In genomic region chr4:86596802-86597201, GRCh38 we compare ENCODE assay signal across 14 cellular contexts. TPM values are rescaled to one million over a fixed set of nuclear protein-coding genes. Genes with fewer than 3 reads are reported as not detected.
DNase-seq lines count a peak whose midpoint lies in the region; ATAC-seq, FAIRE-seq and TF ChIP-seq lines count a peak whose summit lies in the region.
"Had no signal": no experiment of that assay in that cellular context is flagged by ENCODE, and none has a peak within 500 bp of the region (broad histone marks: within the 10 kb centered on the region; RNA-seq: fewer than 3 reads in every experiment).

No MANE protein-coding gene starts in this region.

- POLR2A ChIA-PET in HepG2 (lab: Yijun Ruan, JAX): no interaction called here

- H3K4me3 Mint-ChIP-seq in GM23338: peak overlapping the region; percentile 51; the same call in 2 of the 3 replicates
- H3K4me3 Mint-ChIP-seq in T-helper 17 cell: peak overlapping the region; percentile 99
- H3K4me3 Mint-ChIP-seq: activated naive CD4-positive, alpha-beta T cell treated with anti-CD3 and anti-CD28 coated beads, Interleukin-2, amount 10 ng/mL, durations not matched to agents 7 days and 5 days had no signal

- ATAC-seq in GM23338 (no peak), T-helper 17 cell (no peak), left colon (no peak), HepG2 (no peak)

- WGBS in prostate gland: 35% methylated on average over 2 of the region's 2 CpGs
- WGBS in HepG2 (ENCODE audit: low lambda C conversion rate): 2% methylated on average over 2 of the region's 2 CpGs

- no peaks in the 10 kb centered on the region for H3K9me3 Mint-ChIP-seq in GM23338
- H3K9me3 Mint-ChIP-seq: activated naive CD4-positive, alpha-beta T cell treated with anti-CD3 and anti-CD28 coated beads, Interleukin-2, amount 10 ng/mL, durations not matched to agents 7 days and 5 days; H9 had no signal

- H3K9ac ChIP-seq in fibroblast of lung (ENCODE audit: insufficient read depth, low read length) (no peak overlapping the region), HepG2 (ENCODE audit: insufficient read depth, low read depth, low read length) (no peak overlapping the region)

- in situ Hi-C loops in HepG2 (cut with HindIII; ENCODE audit: extremely low pct_ligation_motif_present, low pct_unique_long_range_greater_than_20kb): no loop called here

- no peaks in the 10 kb centered on the region; the same call in none of the 2 replicates for H4K20me1 ChIP-seq in GM23338 (replicated peaks; ENCODE audit: insufficient read depth)
- H4K20me1 ChIP-seq in fibroblast of lung (ENCODE audit: control insufficient read depth, extremely low read depth, insufficient read depth, low read length): no peaks in the 10 kb centered on the region
- H4K20me1 ChIP-seq in HepG2 (ENCODE audit: insufficient read depth, low read length): no peaks in the 10 kb centered on the region

- no peaks in the 10 kb centered on the region for H3K9me3 ChIP-seq in T-helper 17 cell (ENCODE audit: control insufficient read depth, low read length, poor library complexity, severe bottlenecking)
- H3K9me3 ChIP-seq in fibroblast of lung (ENCODE audit: control insufficient read depth, insufficient read depth, low read depth, low read length): no peaks in the 10 kb centered on the region
- H3K9me3 ChIP-seq in prostate gland: no peaks in the 10 kb centered on the region
- no peaks in the 10 kb centered on the region for H3K9me3 ChIP-seq in HepG2 (ENCODE audit: low read length)
- H3K9me3 ChIP-seq: thoracic aorta had no signal

- TF ChIP-seq EP300 in HepG2 (IDR thresholded peaks at IDR 0.05; ENCODE audit: low read depth in 2 of 2, low read length in 2 of 2) (no peak), HepG2 (CRISPR knock-in tag; IDR thresholded peaks at IDR 0.05; ENCODE audit: borderline replicate concordance) (no peak)

- no peaks in the 10 kb centered on the region for H3K9me2 ChIP-seq in GM23338 (ENCODE audit: insufficient read depth)

- no peak for TF ChIP-seq CTCF in GM23338 (conservative IDR thresholded peaks at IDR 0.05; ENCODE audit: low read depth in 2 of 2)
- TF ChIP-seq CTCF in fibroblast of lung (conservative IDR thresholded peaks at IDR 0.05 in 1 of 2, IDR thresholded peaks at IDR 0.05 in 1 of 2; ENCODE audit: low read depth in 1 of 2, low read length in 2 of 2): no peak
- TF ChIP-seq CTCF in prostate gland (IDR thresholded peaks at IDR 0.05): no peak
- no peak for TF ChIP-seq CTCF in HepG2 (CRISPR knock-in tag; IDR thresholded peaks at IDR 0.05)

- no peak for FAIRE-seq in HepG2 (lab: Jason Lieb, UNC)

- no peaks in the 10 kb centered on the region for H3K27me3 ChIP-seq in GM23338 (ENCODE audit: insufficient read depth)
- H3K27me3 ChIP-seq in fibroblast of lung (ENCODE audit: control insufficient read depth, insufficient read depth, low read length): no peaks in the 10 kb centered on the region
- H3K27me3 ChIP-seq in prostate gland (replicated peaks; ENCODE audit: insufficient read depth): no peaks in the 10 kb centered on the region
- H3K27me3 ChIP-seq in HepG2 (ENCODE audit: control insufficient read depth in 1 of 2, insufficient read depth in 2 of 2, low read length in 2 of 2): peaks cover 0 to 23% of the 10 kb centered on the region in 2 experiments; a peak in 3 of 5 replicates

- peak overlapping the region; percentile 89 for H3K4me2 ChIP-seq in GM23338
- H3K4me2 ChIP-seq in fibroblast of lung (ENCODE audit: extremely low read depth, insufficient read depth, low read length): peak overlapping the region; percentile 89
- no peak overlapping the region for H3K4me2 ChIP-seq in HepG2 (ENCODE audit: low read depth, low read length)

- no peak for TF ChIP-seq RAD21 in HepG2 (CRISPR knock-in tag; IDR thresholded peaks at IDR 0.05)

- no peaks in the 10 kb centered on the region for H3K36me3 Mint-ChIP-seq in GM23338 (ENCODE audit: low read depth)
- no peaks in the 10 kb centered on the region for H3K36me3 Mint-ChIP-seq in T-helper 17 cell (ENCODE audit: low read depth)
- H3K36me3 Mint-ChIP-seq: activated naive CD4-positive, alpha-beta T cell treated with anti-CD3 and anti-CD28 coated beads, Interleukin-2, amount 10 ng/mL, durations not matched to agents 7 days and 5 days had no signal

- H3K4me1 ChIP-seq in GM23338 (ENCODE audit: insufficient read depth) (peaks cover 34% of the 10 kb centered on the region), fibroblast of lung (ENCODE audit: control insufficient read depth, extremely low read depth, insufficient read depth, low read length) (peaks cover 7% of the 10 kb centered on the region), prostate gland (replicated peaks) (no peaks in the 10 kb centered on the region), HepG2 (ENCODE audit: insufficient read depth, low read length) (no peaks in the 10 kb centered on the region)

- TF ChIP-seq POLR2A in prostate gland (IDR thresholded peaks at IDR 0.05): no peak
- no peak for TF ChIP-seq POLR2A in HepG2 (IDR thresholded peaks at IDR 0.05; ENCODE audit: insufficient read depth in 1 of 2, low read depth in 2 of 2, low read length in 2 of 2)

- H3K27ac ChIP-seq in GM23338 (ENCODE audit: low read depth): no peak overlapping the region
- H3K27ac ChIP-seq in fibroblast of lung (ENCODE audit: insufficient read depth, low read length): no peak overlapping the region
- H3K27ac ChIP-seq in prostate gland: peak overlapping the region; percentile 34 to 86
- H3K27ac ChIP-seq in HepG2 (ENCODE audit: extremely low read length, insufficient read depth, low read length): no peak overlapping the region
- H3K27ac ChIP-seq: thoracic aorta had no signal

- H3K36me3 ChIP-seq in GM23338 (ENCODE audit: insufficient read depth): no peaks in the 10 kb centered on the region
- H3K36me3 ChIP-seq in fibroblast of lung (ENCODE audit: control insufficient read depth, insufficient read depth, low read length): no peaks in the 10 kb centered on the region
- H3K36me3 ChIP-seq in prostate gland: no peaks in the 10 kb centered on the region
- no peaks in the 10 kb centered on the region for H3K36me3 ChIP-seq in HepG2 (replicated peaks in 1 of 2; ENCODE audit: control insufficient read depth in 1 of 2, insufficient read depth in 2 of 2, low read length in 2 of 2)
- H3K36me3 ChIP-seq: thoracic aorta had no signal

- no peak for DNase-seq in GM23338 (ENCODE audit: low spot score)
- no peak for DNase-seq in T-helper 17 cell
- DNase-seq in fibroblast of lung (ENCODE audit: low read depth in 2 of 2): peak; percentile 18 to 53
- no peak for DNase-seq in prostate gland (ENCODE audit: low spot score)
- DNase-seq in left colon: no peak
- no peak for DNase-seq in RPMI8226
- DNase-seq in HepG2 (ENCODE audit: low spot score): no peak
- no peak for DNase-seq in activated CD8-positive, alpha-beta memory T cell treated with anti-CD3 and anti-CD28 coated beads for 24 hours
- DNase-seq: activated CD4-positive, alpha-beta T cell treated with anti-CD3 and anti-CD28 coated beads, Interleukin-2, amount 50 U/mL, for 4 hours; activated naive CD4-positive, alpha-beta T cell treated with anti-CD3 and anti-CD28 coated beads, Interleukin-2, amount 10 ng/mL, durations not matched to agents 7 days and 5 days; effector CD8-positive, alpha-beta T cell; H9; NCI-H526 treated with DMSO at 0.1 percent for 48 hours had no signal

- H3K79me2 ChIP-seq in GM23338 (replicated peaks; ENCODE audit: insufficient read depth): peaks cover 68% of the 10 kb centered on the region
- H3K79me2 ChIP-seq in fibroblast of lung (ENCODE audit: control insufficient read depth, insufficient read depth, low read length): peaks cover 44% of the 10 kb centered on the region
- H3K79me2 ChIP-seq in HepG2 (ENCODE audit: insufficient read depth, low read length): no peaks in the 10 kb centered on the region

- H3K27ac Mint-ChIP-seq in GM23338: no peak overlapping the region
- H3K27ac Mint-ChIP-seq in T-helper 17 cell: peak overlapping the region; percentile 93
- H3K27ac Mint-ChIP-seq: activated naive CD4-positive, alpha-beta T cell treated with anti-CD3 and anti-CD28 coated beads, Interleukin-2, amount 10 ng/mL, durations not matched to agents 7 days and 5 days; H9 had no signal

- H3K4me1 Mint-ChIP-seq in GM23338 (peaks cover 43% of the 10 kb centered on the region), T-helper 17 cell (peaks cover 34% of the 10 kb centered on the region)

- CTCF ChIA-PET in HepG2 (lab: Yijun Ruan, JAX; ENCODE audit: low intra/inter-chr PET ratio, low total read pairs): no interaction called here

- H2AFZ ChIP-seq in GM23338 (no peak overlapping the region), fibroblast of lung (ENCODE audit: low read length) (no peak overlapping the region), HepG2 (ENCODE audit: low read length) (no peak overlapping the region)

- H3K27me3 Mint-ChIP-seq in GM23338 (ENCODE audit: insufficient read depth, low read depth, poor library complexity): peaks cover 4% of the 10 kb centered on the region
- peaks cover 6% of the 10 kb centered on the region for H3K27me3 Mint-ChIP-seq in T-helper 17 cell

- H3F3A ChIP-seq in GM23338 (replicated peaks; ENCODE audit: low read depth): no peaks in the 10 kb centered on the region

- intact Hi-C loops in prostate gland (cut with DNase I): no loop called here
- intact Hi-C loops in left colon (cut with DNase I, micrococcal nuclease): no loop called here
- intact Hi-C loops in HepG2 (cut with micrococcal nuclease; ENCODE audit: unreplicated experiment): no loop called here

- peak overlapping the region; percentile 95; the same call in 1 of the 2 replicates for H3K4me3 ChIP-seq in GM23338
- peak overlapping the region in 3 of 4 experiments; percentile 71 to 83 (median 80) for H3K4me3 ChIP-seq in fibroblast of lung (replicated peaks in 1 of 4; ENCODE audit: control extremely low read depth in 1 of 4, insufficient read depth in 1 of 4, low read depth in 3 of 4, low read length in 4 of 4)
- no peak overlapping the region for H3K4me3 ChIP-seq in prostate gland
- no peak overlapping the region for H3K4me3 ChIP-seq in HepG2 (replicated peaks in 1 of 3; ENCODE audit: insufficient read depth in 1 of 3, low read depth in 2 of 3, low read length in 3 of 3)

- no TSS peak for BruUV-seq in HepG2 (replicated peaks; lab: Mats Ljungman, UMichigan)

RNA-seq across cellular contexts. Expression of gene PTPN13, which starts 2.7 kb away (rescaled TPM):
- total RNA-seq in GM23338 (2014; rRNA removed; shearing (Covaris generic)): 45.1 and 49.9 TPM in 2 replicates
- polyA plus RNA-seq in GM23338 (2016; fragmentation: Nextera tagmentation; extraction: Ambion mirVana): 11.5 and 12.6 TPM in 2 replicates
- total RNA-seq in T-helper 17 cell: 10 to 100 TPM; 36.1 to 49.5 TPM
- 55.2 and 136 TPM in 2 replicates for total RNA-seq in fibroblast of lung
- 14.7 and 16.5 TPM in 2 replicates for polyA plus RNA-seq in fibroblast of lung
- polyA plus RNA-seq in fibroblast of lung (2012): 16.6 and 17.7 TPM in 2 replicates
- 9.9 and 12.2 TPM in 2 replicates for polyA minus RNA-seq in fibroblast of lung (ENCODE audit: low replicate concordance)
- 10 to 100 TPM; 24.6 to 61.2 TPM for total RNA-seq in prostate gland
- total RNA-seq in left colon: 1 to 10 TPM; 4.3 to 4.8 TPM
- total RNA-seq in HepG2 (2016; rRNA removed; fragmentation: Illumina TruSeq; extraction: Trizol): not detected in 2 replicates
- total RNA-seq in HepG2 (2016; cell fraction: cytosol; rRNA removed; fragmentation: Illumina TruSeq; extraction: Trizol; ENCODE audit: low read depth): not detected in 2 replicates
- total RNA-seq in HepG2 (2016; cell fraction: insoluble cytoplasmic fraction; rRNA removed; fragmentation: Illumina TruSeq; extraction: Trizol): not detected in 2 replicates
- total RNA-seq in HepG2 (2016; cell fraction: membrane; rRNA removed; fragmentation: Illumina TruSeq; extraction: Trizol): not detected in 2 replicates
- total RNA-seq in HepG2 (2016; cell fraction: nucleus; rRNA removed; fragmentation: Illumina TruSeq; extraction: Trizol): not detected in 2 replicates
- not detected in 2 replicates for polyA plus RNA-seq in HepG2 (2011; rRNA removed)
- under 0.01 TPM in 1 of 2 replicates, not detected in the other for polyA plus RNA-seq in HepG2 (2011; cell fraction: cytosol; rRNA removed)
- polyA plus RNA-seq in HepG2 (2011; cell fraction: nucleus; rRNA removed): 0.02 TPM in 1 of 2 replicates, not detected in the other
- not detected in 2 replicates for polyA plus RNA-seq in HepG2 (2012)
- not detected in 2 replicates for polyA plus RNA-seq in HepG2 (2016; cell fraction: cytosol; fragmentation: Illumina TruSeq; extraction: Trizol; ENCODE audit: low read depth)
- not detected in 2 replicates for polyA plus RNA-seq in HepG2 (2016; cell fraction: insoluble cytoplasmic fraction; fragmentation: Illumina TruSeq; extraction: Trizol; ENCODE audit: low read depth)
- polyA plus RNA-seq in HepG2 (2016; cell fraction: membrane; fragmentation: Illumina TruSeq; extraction: Trizol; ENCODE audit: low read depth): not detected in 2 replicates
- not detected in 2 replicates for polyA plus RNA-seq in HepG2 (2016; cell fraction: nucleus; fragmentation: Illumina TruSeq; extraction: Trizol; ENCODE audit: insufficient read depth, low read depth)
- 8.6 TPM in 1 of 2 replicates, not detected in the other for polyA minus RNA-seq in HepG2 (2011; rRNA and poly(A)+ RNA removed; ENCODE audit: low replicate concordance)
- polyA minus RNA-seq in HepG2 (2011; cell fraction: cytosol; rRNA and poly(A)+ RNA removed): not detected in 2 replicates
- polyA minus RNA-seq in HepG2 (2011; cell fraction: nucleus; rRNA and poly(A)+ RNA removed): not detected in 2 replicates

Comparison
In these comparisons a context has a peak if more than half of its experiments do, and no peak if none do; other contexts are left out.
1. DNase-seq: peak in fibroblast of lung (2 of 2); none in GM23338 (single experiment), T-helper 17 cell (0 of 3), prostate gland (single experiment), left colon (0 of 2), RPMI8226 (single experiment), HepG2 (single experiment) and activated CD8-positive, alpha-beta memory T cell treated with anti-CD3 and anti-CD28 coated beads for 24 hours (single experiment).
2. H3K27ac ChIP-seq: peak in prostate gland (2 of 2); none in GM23338 (single experiment), fibroblast of lung (single experiment) and HepG2 (single experiment).
3. H3K4me3 ChIP-seq: peak in GM23338 (single experiment) and fibroblast of lung (3 of 4); none in prostate gland (0 of 2) and HepG2 (0 of 3).